Comparison of ENCODE assay signal across 24 cellular contexts in the genomic region with DNA sequence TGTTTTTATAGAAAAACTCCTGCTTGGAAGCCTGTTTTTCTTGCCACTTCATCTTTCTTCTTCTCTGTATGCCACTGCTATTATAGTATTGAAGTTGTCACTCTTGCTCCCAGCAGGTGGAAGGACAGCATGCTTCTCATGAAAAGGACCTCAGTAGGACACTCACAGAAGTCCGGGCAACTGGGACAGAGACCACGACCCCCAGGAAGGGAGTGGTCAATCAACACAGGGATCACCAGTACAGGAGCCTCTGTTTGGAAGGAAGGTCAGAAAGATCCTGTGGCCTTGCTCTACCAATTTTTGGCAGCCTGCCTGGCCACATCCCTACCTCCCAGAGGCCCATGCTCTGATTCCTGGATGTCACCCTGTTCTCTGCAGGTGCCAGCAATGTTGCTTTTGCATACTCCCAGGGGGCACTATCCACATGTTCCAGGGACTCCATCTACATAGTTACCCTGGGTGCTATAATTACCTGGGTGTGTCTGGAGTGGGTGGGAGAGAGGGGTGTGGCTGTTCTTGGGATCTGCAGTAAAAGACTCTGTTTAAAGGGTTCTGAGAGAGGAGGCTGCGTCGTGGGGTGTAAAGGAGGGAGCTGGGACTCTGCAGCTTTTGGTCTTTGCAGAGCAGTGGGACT. TPM values are rescaled to one million over a fixed set of nuclear protein-coding genes. Genes with fewer than 3 reads are reported as not detected.
DNase-seq lines count a peak whose midpoint lies in the region; ATAC-seq and TF ChIP-seq lines count a peak whose summit lies in the region.
"Had no signal": no experiment of that assay in that cellular context is flagged by ENCODE, and none has a peak within 500 bp of the region (broad histone marks: within the 10 kb centered on the region; RNA-seq: fewer than 3 reads in every experiment).

No MANE protein-coding gene starts in this region.

- TF ChIP-seq CTCF in dorsolateral prefrontal cortex (IDR thresholded peaks at IDR 0.05 in 54 of 56, conservative IDR thresholded peaks at IDR 0.05 in 2 of 56; ENCODE audit: low read depth in 1 of 56, partially characterized antibody in 56 of 56): no peak

- H3K27ac Mint-ChIP-seq in activated naive CD8-positive, alpha-beta T cell: peak overlapping the region; percentile 46
- no peak overlapping the region for H3K27ac Mint-ChIP-seq in activated naive CD8-positive, alpha-beta T cell treated with anti-CD3 and anti-CD28 coated beads, Interleukin-2, amount 50 U/mL, for 24 hours
- H3K27ac Mint-ChIP-seq in CD8-positive, alpha-beta memory T cell: no peak overlapping the region
- H3K27ac Mint-ChIP-seq: activated CD4-positive, alpha-beta memory T cell treated with anti-CD3 and anti-CD28 coated beads, Interleukin-2, amount 10 ng/mL, durations not matched to agents 7 days and 5 days; activated naive CD8-positive, alpha-beta T cell treated with anti-CD3 and anti-CD28 coated beads for 36 hours; activated T-helper 2 cell treated with anti-CD3 and anti-CD28 coated beads, Interferon-gamma antibody, Interleukin-2, Interleukin-4, amounts not matched to agents 10 μg/mL and 5 μg/mL and 100 μg/mL, durations not matched to agents 14 hours and 24 hours and 36 hours; T-helper 1 cell treated with Interleukin-12 subunit alpha and Interleukin-12 subunit beta and Interleukin-4 antibody, amounts not matched to agents 30 μg/mL and 1 μg/mL, for 36 hours had no signal

- no peak overlapping the region for H3K4me3 Mint-ChIP-seq in activated naive CD8-positive, alpha-beta T cell
- H3K4me3 Mint-ChIP-seq in activated naive CD8-positive, alpha-beta T cell treated with anti-CD3 and anti-CD28 coated beads, Interleukin-2, amount 50 U/mL, for 24 hours: no peak overlapping the region
- H3K4me3 Mint-ChIP-seq in CD8-positive, alpha-beta memory T cell: peak overlapping the region in 1 of 7 donors; percentile 35
- H3K4me3 Mint-ChIP-seq: activated CD4-positive, alpha-beta memory T cell treated with anti-CD3 and anti-CD28 coated beads, Interleukin-2, amount 10 ng/mL, durations not matched to agents 7 days and 5 days; activated naive CD8-positive, alpha-beta T cell treated with anti-CD3 and anti-CD28 coated beads for 36 hours; central memory CD8-positive, alpha-beta T cell; T-helper 1 cell treated with Interleukin-12 subunit alpha and Interleukin-12 subunit beta and Interleukin-4 antibody, amounts not matched to agents 30 μg/mL and 1 μg/mL, for 36 hours had no signal

- no peak for DNase-seq in activated naive CD8-positive, alpha-beta T cell treated with anti-CD3 and anti-CD28 coated beads, Interleukin-2, amount 50 U/mL, for 24 hours
- peak; percentile 85 for DNase-seq in NCI-H69 (lab: John Stamatoyannopoulos, UW)
- DNase-seq in dorsolateral prefrontal cortex: no peak
- DNase-seq in stimulated activated CD8-positive, alpha-beta memory T cell treated with anti-CD3 and anti-CD28 coated beads, Interleukin-4, amount 100 ng/mL, for 48 hours: peak; percentile 10
- DNase-seq in CD8-positive, alpha-beta memory T cell: no peak
- DNase-seq: activated CD4-positive, alpha-beta memory T cell treated with anti-CD3 and anti-CD28 coated beads, Interleukin-2, amount 10 ng/mL, durations not matched to agents 7 days and 5 days; activated naive CD8-positive, alpha-beta T cell treated with anti-CD3 and anti-CD28 coated beads for 36 hours; EL; left ventricle myocardium superior; NCI-H187; NCI-H510A treated with DMSO at 0.1 percent for 48 hours; stimulated activated naive CD4-positive, alpha-beta T cell treated with Interleukin-2 at 50 U/mL for 16 hours had no signal

- no peaks in the 10 kb centered on the region for H3K4me1 ChIP-seq in CD8-positive, alpha-beta memory T cell (ENCODE audit: insufficient read depth, low read length)

- ATAC-seq in activated naive CD8-positive, alpha-beta T cell treated with anti-CD3 and anti-CD28 coated beads, Interleukin-2, amount 50 U/mL, for 24 hours: no peak
- ATAC-seq in GM18517 (IDR thresholded peaks at IDR 0.05; ENCODE audit: unreplicated experiment): no peak
- no peak for ATAC-seq in HG03159 (IDR thresholded peaks at IDR 0.05; ENCODE audit: unreplicated experiment)
- ATAC-seq: activated CD4-positive, CD25-positive, alpha-beta regulatory T cell treated with anti-CD3 and anti-CD28 coated beads, Interleukin-2, amount 50 U/mL, for 24 hours; GM12878; left ventricle myocardium superior had no signal

- no peaks in the 10 kb centered on the region for H3K36me3 ChIP-seq in CD8-positive, alpha-beta memory T cell (ENCODE audit: insufficient read depth, low read length)
- H3K36me3 ChIP-seq: neutrophil, thoracic aorta had no signal

- intact Hi-C loops in dorsolateral prefrontal cortex (cut with DNase I): loop anchor here (5.0 kb wide), 2 partner anchors 236 to 331 kb away; no protein-coding TSS in a partner anchor

- no peaks in the 10 kb centered on the region for H3K36me3 Mint-ChIP-seq in activated naive CD8-positive, alpha-beta T cell
- H3K36me3 Mint-ChIP-seq in activated naive CD8-positive, alpha-beta T cell treated with anti-CD3 and anti-CD28 coated beads, Interleukin-2, amount 50 U/mL, for 24 hours (ENCODE audit: low read depth): no peaks in the 10 kb centered on the region
- no peaks in the 10 kb centered on the region for H3K36me3 Mint-ChIP-seq in CD8-positive, alpha-beta memory T cell
- H3K36me3 Mint-ChIP-seq: activated naive CD8-positive, alpha-beta T cell treated with anti-CD3 and anti-CD28 coated beads for 36 hours had no signal

- H3K27me3 ChIP-seq in dorsolateral prefrontal cortex: no peaks in the 10 kb centered on the region
- peaks cover 3% of the 10 kb centered on the region for H3K27me3 ChIP-seq in CD8-positive, alpha-beta memory T cell (ENCODE audit: insufficient read depth, low read length, poor library complexity, severe bottlenecking)
- H3K27me3 ChIP-seq: neutrophil had no signal

- peak overlapping the region in 50 of 59 donors; percentile 6 to 85 (median 66) for H3K27ac ChIP-seq in dorsolateral prefrontal cortex
- H3K27ac ChIP-seq in CD8-positive, alpha-beta memory T cell (ENCODE audit: low read depth, low read length): no peak overlapping the region
- H3K27ac ChIP-seq: C4-2B, KMS-11, neutrophil, thoracic aorta had no signal

- CTCF ChIA-PET in CD8-positive, alpha-beta memory T cell (lab: Charles Lee): interaction anchor here (1.8 to 4.6 kb wide), 3 partner anchors 14 to 125 kb away, joined by 13 to 58 read pairs (median 22); a partner anchor contains a TSS

- H3K4me1 Mint-ChIP-seq in activated naive CD8-positive, alpha-beta T cell (ENCODE audit: low read depth): peaks cover 3% of the 10 kb centered on the region
- H3K4me1 Mint-ChIP-seq in activated naive CD8-positive, alpha-beta T cell treated with anti-CD3 and anti-CD28 coated beads, Interleukin-2, amount 50 U/mL, for 24 hours: no peaks in the 10 kb centered on the region
- H3K4me1 Mint-ChIP-seq in CD8-positive, alpha-beta memory T cell: peaks cover 0 to 5% (median 3%) of the 10 kb centered on the region in 3 donors
- H3K4me1 Mint-ChIP-seq: activated naive CD8-positive, alpha-beta T cell treated with anti-CD3 and anti-CD28 coated beads for 36 hours; central memory CD8-positive, alpha-beta T cell had no signal

- POLR2A ChIA-PET in CD8-positive, alpha-beta memory T cell (lab: Charles Lee): no interaction called here

- no peaks in the 10 kb centered on the region for H3K27me3 Mint-ChIP-seq in activated naive CD8-positive, alpha-beta T cell
- peaks cover 7% of the 10 kb centered on the region for H3K27me3 Mint-ChIP-seq in activated naive CD8-positive, alpha-beta T cell treated with anti-CD3 and anti-CD28 coated beads, Interleukin-2, amount 50 U/mL, for 24 hours
- H3K27me3 Mint-ChIP-seq in CD8-positive, alpha-beta memory T cell: peaks cover 8 to 26% of the 10 kb centered on the region in 2 donors

- H3K4me3 ChIP-seq in dorsolateral prefrontal cortex: no peak overlapping the region
- no peak overlapping the region for H3K4me3 ChIP-seq in CD8-positive, alpha-beta memory T cell (ENCODE audit: low read length)
- H3K4me3 ChIP-seq: GM12878, thoracic aorta had no signal

- no peaks in the 10 kb centered on the region for H3K9me3 ChIP-seq in CD8-positive, alpha-beta memory T cell (ENCODE audit: low read length)
- H3K9me3 ChIP-seq: neutrophil, thoracic aorta had no signal

- no peaks in the 10 kb centered on the region for H3K9me3 Mint-ChIP-seq in activated naive CD8-positive, alpha-beta T cell (ENCODE audit: low read depth)
- no peaks in the 10 kb centered on the region for H3K9me3 Mint-ChIP-seq in activated naive CD8-positive, alpha-beta T cell treated with anti-CD3 and anti-CD28 coated beads, Interleukin-2, amount 50 U/mL, for 24 hours
- no peaks in the 10 kb centered on the region for H3K9me3 Mint-ChIP-seq in CD8-positive, alpha-beta memory T cell
- H3K9me3 Mint-ChIP-seq: activated CD4-positive, alpha-beta memory T cell treated with anti-CD3 and anti-CD28 coated beads, Interleukin-2, amount 10 ng/mL, durations not matched to agents 7 days and 5 days; activated naive CD8-positive, alpha-beta T cell treated with anti-CD3 and anti-CD28 coated beads for 36 hours; activated T-helper 2 cell treated with anti-CD3 and anti-CD28 coated beads, Interferon-gamma antibody, Interleukin-2, Interleukin-4, amounts not matched to agents 10 μg/mL and 5 μg/mL and 100 μg/mL, durations not matched to agents 14 hours and 24 hours and 36 hours; central memory CD8-positive, alpha-beta T cell; T-helper 1 cell treated with Interleukin-12 subunit alpha and Interleukin-12 subunit beta and Interleukin-4 antibody, amounts not matched to agents 30 μg/mL and 1 μg/mL, for 36 hours had no signal

RNA-seq across cellular contexts. Expression of a gene that starts 13.7 kb away (rescaled TPM):
- 10 to 100 TPM; 47.3 to 84.2 (median 63.2) TPM for total RNA-seq in dorsolateral prefrontal cortex
- total RNA-seq in CD8-positive, alpha-beta memory T cell: 10 to 100 TPM; 31.7 to 32.6 TPM
- polyA plus RNA-seq in CD8-positive, alpha-beta memory T cell: 24.1 TPM

RNA-seq across cellular contexts. Expression of a gene that starts 17.8 kb away (rescaled TPM):
- total RNA-seq in dorsolateral prefrontal cortex: 100 to 1,000 TPM; 140 to 321 (median 197) TPM
- total RNA-seq in CD8-positive, alpha-beta memory T cell: 10 to 100 TPM; 12.5 to 13.4 TPM
- polyA plus RNA-seq in CD8-positive, alpha-beta memory T cell: 15.9 TPM

Comparison
In these comparisons a context has a peak if more than half of its experiments do, and no peak if none do; other contexts are left out.
1. DNase-seq: peak in NCI-H69 (single experiment) and stimulated activated CD8-positive, alpha-beta memory T cell treated with anti-CD3 and anti-CD28 coated beads, Interleukin-4, amount 100 ng/mL, for 48 hours (single experiment); none in activated naive CD8-positive, alpha-beta T cell treated with anti-CD3 and anti-CD28 coated beads, Interleukin-2, amount 50 U/mL, for 24 hours (single experiment), dorsolateral prefrontal cortex (0 of 10) and CD8-positive, alpha-beta memory T cell (0 of 5).
2. RNA of a gene that starts 17.8 kb away (total RNA-seq): 140 to 321 TPM in dorsolateral prefrontal cortex; 12.5 to 13.4 TPM in CD8-positive, alpha-beta memory T cell; every median in the first group is over 4 times any median in the second.